ENCODE assay signal across 1 cellular context in the genomic region with DNA sequence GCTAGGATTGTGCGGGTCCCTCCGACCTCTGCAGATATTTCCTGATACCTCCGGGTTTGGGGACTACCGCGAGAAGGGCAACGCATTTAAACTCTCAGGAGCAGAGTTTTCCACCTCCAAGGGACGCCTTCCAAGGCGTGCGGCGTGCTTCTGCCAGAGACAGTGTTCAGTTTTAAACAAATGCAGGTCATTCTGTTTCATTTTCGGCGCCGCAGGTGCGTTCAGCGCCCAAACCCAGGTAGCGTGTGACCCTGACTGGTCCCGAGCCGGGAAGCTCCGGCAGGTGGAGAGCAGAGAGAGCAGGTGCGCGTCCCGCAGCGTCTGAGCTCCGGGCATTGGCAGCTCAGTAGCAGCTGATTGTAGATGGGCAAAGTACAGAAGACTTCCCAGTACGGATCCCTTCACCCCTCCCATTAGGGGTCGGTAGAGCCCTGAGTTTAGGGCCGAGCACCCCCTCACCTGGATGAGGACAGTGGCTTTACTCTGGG.
TF ChIP-seq lines count a peak whose summit lies in the region.

No MANE protein-coding gene starts in this region.

TF ChIP-seq in K562, 482 proteins besides CTCF, POLR2A, EP300 and RAD21:
- peak; percentile 67; the same call in 1 of the 2 replicates for TF ChIP-seq NFRKB (IDR thresholded peaks at IDR 0.05; ENCODE audit: low read depth)
- TF ChIP-seq, protein P1, sequence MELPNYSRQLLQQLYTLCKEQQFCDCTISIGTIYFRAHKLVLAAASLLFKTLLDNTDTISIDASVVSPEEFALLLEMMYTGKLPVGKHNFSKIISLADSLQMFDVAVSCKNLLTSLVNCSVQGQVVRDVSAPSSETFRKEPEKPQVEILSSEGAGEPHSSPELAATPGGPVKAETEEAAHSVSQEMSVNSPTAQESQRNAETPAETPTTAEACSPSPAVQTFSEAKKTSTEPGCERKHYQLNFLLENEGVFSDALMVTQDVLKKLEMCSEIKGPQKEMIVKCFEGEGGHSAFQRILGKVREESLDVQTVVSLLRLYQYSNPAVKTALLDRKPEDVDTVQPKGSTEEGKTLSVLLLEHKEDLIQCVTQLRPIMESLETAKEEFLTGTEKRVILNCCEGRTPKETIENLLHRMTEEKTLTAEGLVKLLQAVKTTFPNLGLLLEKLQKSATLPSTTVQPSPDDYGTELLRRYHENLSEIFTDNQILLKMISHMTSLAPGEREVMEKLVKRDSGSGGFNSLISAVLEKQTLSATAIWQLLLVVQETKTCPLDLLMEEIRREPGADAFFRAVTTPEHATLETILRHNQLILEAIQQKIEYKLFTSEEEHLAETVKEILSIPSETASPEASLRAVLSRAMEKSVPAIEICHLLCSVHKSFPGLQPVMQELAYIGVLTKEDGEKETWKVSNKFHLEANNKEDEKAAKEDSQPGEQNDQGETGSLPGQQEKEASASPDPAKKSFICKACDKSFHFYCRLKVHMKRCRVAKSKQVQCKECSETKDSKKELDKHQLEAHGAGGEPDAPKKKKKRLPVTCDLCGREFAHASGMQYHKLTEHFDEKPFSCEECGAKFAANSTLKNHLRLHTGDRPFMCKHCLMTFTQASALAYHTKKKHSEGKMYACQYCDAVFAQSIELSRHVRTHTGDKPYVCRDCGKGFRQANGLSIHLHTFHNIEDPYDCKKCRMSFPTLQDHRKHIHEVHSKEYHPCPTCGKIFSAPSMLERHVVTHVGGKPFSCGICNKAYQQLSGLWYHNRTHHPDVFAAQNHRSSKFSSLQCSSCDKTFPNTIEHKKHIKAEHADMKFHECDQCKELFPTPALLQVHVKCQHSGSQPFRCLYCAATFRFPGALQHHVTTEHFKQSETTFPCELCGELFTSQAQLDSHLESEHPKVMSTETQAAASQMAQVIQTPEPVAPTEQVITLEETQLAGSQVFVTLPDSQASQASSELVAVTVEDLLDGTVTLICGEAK (IDR thresholded peaks at IDR 0.05) = 0 out of 2 replicates have a peak, but pooled peaks have one; percentile 33
- TF ChIP-seq, protein P1 (CRISPR knock-in tag; IDR thresholded peaks at IDR 0.05) = no peak
- TF ChIP-seq CHD2 (IDR thresholded peaks at IDR 0.05; ENCODE audit: low read depth, low read length) = peak; percentile 69; the same call in 1 of the 2 replicates
- no peak for TF ChIP-seq ZNF57 (CRISPR knock-in tag; IDR thresholded peaks at IDR 0.05)
- 0 out of 4 replicates have a peak, but pooled peaks of 1 of the 2 experiments have one; percentile 1 for TF ChIP-seq NONO (IDR thresholded peaks at IDR 0.05; ENCODE audit: low read depth in 2 of 2, low read length in 1 of 2)
- peak; percentile 38 for TF ChIP-seq CHD1 (IDR thresholded peaks at IDR 0.05; ENCODE audit: low read length)
- 0 out of 2 replicates have a peak, but pooled peaks have one; percentile 6 for TF ChIP-seq L3MBTL2 (IDR thresholded peaks at IDR 0.05)
- 0 out of 2 replicates have a peak, but pooled peaks have one; percentile 2 for TF ChIP-seq SMARCA4 (IDR thresholded peaks at IDR 0.05)
- TF ChIP-seq SIX5 (IDR thresholded peaks at IDR 0.05; ENCODE audit: borderline replicate concordance in 1 of 2, insufficient read depth in 1 of 2, low read depth in 1 of 2, low read length in 2 of 2) = no peak
